Comparison of ENCODE assay signal across 30 cellular contexts in the genomic region with DNA sequence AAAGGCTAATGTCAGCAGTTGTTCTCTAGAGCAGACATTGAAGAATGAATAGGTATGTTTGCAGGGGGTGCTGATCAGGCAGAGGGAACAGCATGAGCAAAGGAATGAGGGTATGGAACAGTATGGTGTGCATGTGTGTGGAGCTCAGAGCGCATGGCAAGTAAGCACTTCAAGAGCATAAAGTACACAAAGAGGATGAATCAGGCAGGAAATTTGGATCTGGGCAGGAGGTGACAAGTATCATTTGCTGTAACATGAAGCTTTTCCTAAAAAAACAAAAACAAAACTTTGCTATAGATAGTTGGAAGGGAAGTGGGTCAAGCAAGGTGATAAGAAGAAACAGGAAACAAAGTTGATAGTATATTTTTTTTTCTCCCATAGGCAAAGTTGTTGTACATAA.
DNase-seq lines count a peak whose midpoint lies in the region; ATAC-seq, FAIRE-seq and TF ChIP-seq lines count a peak whose summit lies in the region.
"Had no signal": no experiment of that assay in that cellular context is flagged by ENCODE, and none has a peak within 500 bp of the region (broad histone marks: within the 10 kb centered on the region; RNA-seq: fewer than 3 reads in every experiment).

No MANE protein-coding gene starts in this region.

- no peak for FAIRE-seq in bronchial epithelial cell (lab: Jason Lieb, UNC)
- FAIRE-seq: pancreas had no signal

- no peak overlapping the region for H3K4me3 ChIP-seq in bronchial epithelial cell (ENCODE audit: low read depth, low read length)
- no peak overlapping the region for H3K4me3 ChIP-seq in foreskin fibroblast (ENCODE audit: low read depth in 1 of 2, low read length in 2 of 2)
- H3K4me3 ChIP-seq: heart right ventricle, lung, pancreas, smooth muscle cell, tibial nerve had no signal

- no peak overlapping the region for H3K27ac Mint-ChIP-seq in naive thymus-derived CD8-positive, alpha-beta T cell
- H3K27ac Mint-ChIP-seq: activated naive CD8-positive, alpha-beta T cell treated with anti-CD3 and anti-CD28 coated beads, Interleukin-2, amount 50 U/mL, for 24 hours; B cell; nephron progenitor cell; T-helper 17 cell had no signal

- H3K36me3 ChIP-seq in bronchial epithelial cell (ENCODE audit: control insufficient read depth, insufficient read depth, low read length), result no peaks in the 10 kb centered on the region
- H3K36me3 ChIP-seq: heart right ventricle, pancreas, tibial nerve had no signal

- ATAC-seq in naive thymus-derived CD8-positive, alpha-beta T cell, result no peak
- ATAC-seq: activated naive CD8-positive, alpha-beta T cell treated with anti-CD3 and anti-CD28 coated beads, Interleukin-2, amount 50 U/mL, for 24 hours; heart right ventricle; pancreas; SK-N-SH treated with all-trans-retinoic acid at 6 μM for 48 hours; T-helper 17 cell had no signal

- H3K9me3 Mint-ChIP-seq in naive thymus-derived CD8-positive, alpha-beta T cell, result peaks cover 0 to 6% (median 0%) of the 10 kb centered on the region in 9 donors
- H3K9me3 Mint-ChIP-seq: activated naive CD8-positive, alpha-beta T cell treated with anti-CD3 and anti-CD28 coated beads, Interleukin-2, amount 50 U/mL, for 24 hours; nephron progenitor cell had no signal

- no peaks in the 10 kb centered on the region for H3K27me3 ChIP-seq in bronchial epithelial cell (ENCODE audit: control insufficient read depth, insufficient read depth, low read length)
- H3K27me3 ChIP-seq: heart right ventricle, pancreas, tibial nerve had no signal

- DNase-seq in DMS53 treated with DMSO at 0.1 percent for 48 hours (lab: John Stamatoyannopoulos, UW; ENCODE audit: unreplicated experiment) (peak; percentile 45), LHCN-M2 (ENCODE audit: low read depth) (peak; percentile 3), bronchial epithelial cell (ENCODE audit: low read depth) (peak; percentile 76), foreskin fibroblast (peak; percentile 0 to 53), HuH-7 (ENCODE audit: low spot score) (no peak), NCI-H1092 treated with DMSO at 0.1 percent for 48 hours (lab: John Stamatoyannopoulos, UW) (no peak), DMS 273 (lab: John Stamatoyannopoulos, UW; ENCODE audit: unreplicated experiment) (no peak)
- no peak for DNase-seq in naive thymus-derived CD8-positive, alpha-beta T cell
- DNase-seq: activated CD4-positive, alpha-beta T cell treated with anti-CD3 and anti-CD28 coated beads for 48 hours; activated CD8-positive, alpha-beta memory T cell treated with anti-CD3 and anti-CD28 coated beads for 24 hours; activated gamma-delta T cell; activated naive CD8-positive, alpha-beta T cell treated with anti-CD3 and anti-CD28 coated beads, Interleukin-2, amount 50 U/mL, for 24 hours; activated T-cell treated with anti-CD3 and anti-CD28 coated beads, Interleukin-2, amount 50 U/mL, for 1 hour; cerebellar nuclear complex; DND-41; foreskin melanocyte; heart right ventricle; NCI-H1092; NCI-H187 treated with DMSO at 0.1 percent for 48 hours; NCI-H2227 treated with DMSO at 0.1 percent for 48 hours; NCI-H748 treated with DMSO at 0.1 percent for 48 hours; nephron progenitor cell; pancreas; stimulated activated CD4-positive, alpha-beta T cell treated with anti-CD3 and anti-CD28 coated beads, Interleukin-2, amount 100 ng/mL, for 24 hours; T-helper 17 cell had no signal

- H3K4me1 Mint-ChIP-seq in naive thymus-derived CD8-positive, alpha-beta T cell, result no peaks in the 10 kb centered on the region
- H3K4me1 Mint-ChIP-seq: activated naive CD8-positive, alpha-beta T cell treated with anti-CD3 and anti-CD28 coated beads, Interleukin-2, amount 50 U/mL, for 24 hours; B cell; nephron progenitor cell; T-helper 17 cell had no signal

- TF ChIP-seq CTCF in bronchial epithelial cell (IDR thresholded peaks at IDR 0.05; ENCODE audit: insufficient read depth, low read length, severe bottlenecking), result no peak
- no peak for TF ChIP-seq CTCF in foreskin fibroblast (IDR thresholded peaks at IDR 0.05; ENCODE audit: low read depth, low read length)

- H3K4me3 Mint-ChIP-seq in naive thymus-derived CD8-positive, alpha-beta T cell, result no peak overlapping the region
- H3K4me3 Mint-ChIP-seq: activated naive CD8-positive, alpha-beta T cell treated with anti-CD3 and anti-CD28 coated beads, Interleukin-2, amount 50 U/mL, for 24 hours; B cell; nephron progenitor cell; T-helper 17 cell had no signal

- H3K36me3 Mint-ChIP-seq in naive thymus-derived CD8-positive, alpha-beta T cell, result no peaks in the 10 kb centered on the region

- POLR2A ChIA-PET in naive thymus-derived CD8-positive, alpha-beta T cell (lab: Charles Lee), result no interaction called here

- no peaks in the 10 kb centered on the region for H3K27me3 Mint-ChIP-seq in naive thymus-derived CD8-positive, alpha-beta T cell
- H3K27me3 Mint-ChIP-seq: activated naive CD8-positive, alpha-beta T cell treated with anti-CD3 and anti-CD28 coated beads, Interleukin-2, amount 50 U/mL, for 24 hours; B cell; T-helper 17 cell had no signal

Comparison
In these comparisons a context has a peak if more than half of its experiments do, and no peak if none do; other contexts are left out.
1. DNase-seq: peak in DMS53 treated with DMSO at 0.1 percent for 48 hours (single experiment), LHCN-M2 (single experiment), bronchial epithelial cell (single experiment) and foreskin fibroblast (2 of 2); none in naive thymus-derived CD8-positive, alpha-beta T cell (0 of 10), HuH-7 (single experiment), NCI-H1092 treated with DMSO at 0.1 percent for 48 hours (single experiment) and DMS 273 (single experiment).